ENCODE assay signal across 11 cellular contexts in the genomic region with DNA sequence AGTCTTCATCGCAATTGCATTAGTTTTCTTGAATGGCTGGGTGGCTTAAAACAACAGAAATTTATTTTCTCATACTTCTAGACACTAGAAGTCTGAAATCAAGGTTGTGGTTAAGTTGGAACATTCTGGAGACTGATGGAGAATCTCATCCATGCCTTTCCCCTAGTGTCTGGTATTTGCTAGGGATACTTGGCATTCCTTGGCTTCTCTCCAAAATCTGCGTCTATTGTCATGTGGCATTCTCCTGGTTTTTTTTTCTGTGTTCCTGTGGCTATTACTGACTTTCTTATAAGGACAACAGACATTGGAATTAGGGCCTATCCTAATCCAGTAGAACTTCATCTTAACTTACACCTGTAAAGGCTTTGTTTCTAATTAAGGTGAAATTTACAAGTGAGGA.
DNase-seq lines count a peak whose midpoint lies in the region; ATAC-seq and TF ChIP-seq lines count a peak whose summit lies in the region.
"Had no signal": no experiment of that assay in that cellular context is flagged by ENCODE, and none has a peak within 500 bp of the region (broad histone marks: within the 10 kb centered on the region; RNA-seq: fewer than 3 reads in every experiment).

No MANE protein-coding gene starts in this region.

- peak; percentile 33 to 36 for TF ChIP-seq CTCF in GM23338 (conservative IDR thresholded peaks at IDR 0.05; ENCODE audit: low read depth in 2 of 2)

- CTCF ChIA-PET in CD8-positive, alpha-beta memory T cell (lab: Charles Lee) = no interaction called here

- POLR2A ChIA-PET in CD8-positive, alpha-beta memory T cell (lab: Charles Lee) = no interaction called here

- no peaks in the 10 kb centered on the region for H4K20me1 ChIP-seq in GM23338 (replicated peaks; ENCODE audit: insufficient read depth)

- H3K4me3 ChIP-seq in GM23338 = no peak overlapping the region
- no peak overlapping the region for H3K4me3 ChIP-seq in neuronal stem cell (ENCODE audit: low read length in 2 of 2)
- no peak overlapping the region for H3K4me3 ChIP-seq in CD8-positive, alpha-beta memory T cell (ENCODE audit: low read length)
- H3K4me3 ChIP-seq: pancreas had no signal

- no peak overlapping the region for H2BK15ac ChIP-seq in neuronal stem cell (ENCODE audit: low read length)

- H2BK12ac ChIP-seq in neuronal stem cell (ENCODE audit: low read length) = no peak overlapping the region

- H3K4me3 Mint-ChIP-seq in GM23338 = no peak overlapping the region
- no peak overlapping the region for H3K4me3 Mint-ChIP-seq in CD8-positive, alpha-beta memory T cell
- H3K4me3 Mint-ChIP-seq: central memory CD8-positive, alpha-beta T cell had no signal

- H3K79me2 ChIP-seq in GM23338 (replicated peaks; ENCODE audit: insufficient read depth) = no peaks in the 10 kb centered on the region

- no peak overlapping the region for H2AK5ac ChIP-seq in neuronal stem cell (ENCODE audit: low read depth, low read length)

- H3K4me1 ChIP-seq in GM23338 (ENCODE audit: insufficient read depth) (peaks cover 10% of the 10 kb centered on the region; the same call in 1 of the 2 replicates), neuronal stem cell (ENCODE audit: control insufficient read depth in 2 of 2, insufficient read depth in 1 of 2, low read depth in 1 of 2, low read length in 2 of 2) (peaks cover 0 to 2% of the 10 kb centered on the region in 2 donors)
- no peaks in the 10 kb centered on the region for H3K4me1 ChIP-seq in CD8-positive, alpha-beta memory T cell (ENCODE audit: insufficient read depth, low read length)
- H3K4me1 ChIP-seq: pancreas had no signal

- no peak overlapping the region for H2BK5ac ChIP-seq in neuronal stem cell (ENCODE audit: low read length)

- H3K36me3 Mint-ChIP-seq in GM23338 (ENCODE audit: low read depth) = no peaks in the 10 kb centered on the region
- H3K36me3 Mint-ChIP-seq in CD8-positive, alpha-beta memory T cell = no peaks in the 10 kb centered on the region

- H4K8ac ChIP-seq in neuronal stem cell (ENCODE audit: low read depth, low read length) = no peak overlapping the region

- H3K18ac ChIP-seq in neuronal stem cell (ENCODE audit: low read length) = no peak overlapping the region

- no peaks in the 10 kb centered on the region for H3K27me3 Mint-ChIP-seq in GM23338 (ENCODE audit: insufficient read depth, low read depth, poor library complexity)
- no peaks in the 10 kb centered on the region for H3K27me3 Mint-ChIP-seq in CD8-positive, alpha-beta memory T cell
- H3K27me3 Mint-ChIP-seq: central memory CD8-positive, alpha-beta T cell had no signal

- no peaks in the 10 kb centered on the region for H3K9me3 ChIP-seq in neuronal stem cell (replicated peaks in 1 of 2; ENCODE audit: control insufficient read depth in 2 of 2, insufficient read depth in 1 of 2, low read depth in 1 of 2, low read length in 2 of 2)
- H3K9me3 ChIP-seq in CD8-positive, alpha-beta memory T cell (ENCODE audit: low read length) = no peaks in the 10 kb centered on the region
- H3K9me3 ChIP-seq: pancreas had no signal

- H3K4ac ChIP-seq in neuronal stem cell (ENCODE audit: low read length) = no peak overlapping the region

- no peaks in the 10 kb centered on the region for H3K27me3 ChIP-seq in GM23338 (ENCODE audit: insufficient read depth)
- no peaks in the 10 kb centered on the region for H3K27me3 ChIP-seq in neuronal stem cell (ENCODE audit: control insufficient read depth in 3 of 3, insufficient read depth in 3 of 3, low read depth in 1 of 3, low read length in 3 of 3)
- no peaks in the 10 kb centered on the region for H3K27me3 ChIP-seq in CD8-positive, alpha-beta memory T cell (ENCODE audit: insufficient read depth, low read length, poor library complexity, severe bottlenecking)
- H3K27me3 ChIP-seq: pancreas had no signal

- no peak overlapping the region for H3K9ac ChIP-seq in neuronal stem cell (ENCODE audit: low read depth, low read length, poor library complexity)

- H3F3A ChIP-seq in GM23338 (replicated peaks; ENCODE audit: low read depth) = no peaks in the 10 kb centered on the region

- H3K9me3 Mint-ChIP-seq in GM23338 = no peaks in the 10 kb centered on the region
- H3K9me3 Mint-ChIP-seq in CD8-positive, alpha-beta memory T cell = peaks cover 0 to 13% (median 3%) of the 10 kb centered on the region in 5 donors
- H3K9me3 Mint-ChIP-seq: central memory CD8-positive, alpha-beta T cell had no signal

- DNase-seq in GM23338 (ENCODE audit: low spot score) (peak; percentile 89), NCI-H226 (peak; percentile 79), dermis microvascular lymphatic vessel endothelial cell (ENCODE audit: low read depth in 2 of 2) (peak; percentile 10 to 22), neuronal stem cell (ENCODE audit: low spot score) (peak; percentile 65), left lobe of liver (ENCODE audit: low spot score) (no peak)
- no peak for DNase-seq in CD8-positive, alpha-beta memory T cell
- DNase-seq: activated CD8-positive, alpha-beta memory T cell treated with anti-CD3 and anti-CD28 coated beads, Interleukin-2, amount 50 U/mL, for 48 hours; NCI-H1436 treated with DMSO at 0.1 percent for 48 hours; pancreas had no signal

- peak; percentile 72 for ATAC-seq in GM23338
- ATAC-seq in GM18867 (IDR thresholded peaks at IDR 0.05; ENCODE audit: unreplicated experiment) = no peak
- no peak for ATAC-seq in left lobe of liver
- ATAC-seq: pancreas had no signal

- H3K79me1 ChIP-seq in neuronal stem cell (ENCODE audit: low read depth, low read length) = no peaks in the 10 kb centered on the region

- no peak overlapping the region for H2AFZ ChIP-seq in GM23338
- H2AFZ ChIP-seq in neuronal stem cell (ENCODE audit: low read length) = no peak overlapping the region

- H3K4me2 ChIP-seq in GM23338 (no peak overlapping the region), neuronal stem cell (ENCODE audit: insufficient read depth, low read length, poor library complexity, severe bottlenecking) (no peak overlapping the region)

- peaks cover 12% of the 10 kb centered on the region; the same call in 2 of the 3 replicates for H3K4me1 Mint-ChIP-seq in GM23338
- no peaks in the 10 kb centered on the region for H3K4me1 Mint-ChIP-seq in CD8-positive, alpha-beta memory T cell
- H3K4me1 Mint-ChIP-seq: central memory CD8-positive, alpha-beta T cell had no signal

- H3K27ac ChIP-seq in GM23338 (ENCODE audit: low read depth) (no peak overlapping the region), neuronal stem cell (replicated peaks; ENCODE audit: low read length) (no peak overlapping the region)
- no peak overlapping the region for H3K27ac ChIP-seq in CD8-positive, alpha-beta memory T cell (ENCODE audit: low read depth, low read length)
- H3K27ac ChIP-seq: pancreas had no signal

- H3K23ac ChIP-seq in neuronal stem cell (ENCODE audit: low read depth, low read length, poor library complexity) = no peak overlapping the region

- H3K36me3 ChIP-seq in GM23338 (ENCODE audit: insufficient read depth) (no peaks in the 10 kb centered on the region), neuronal stem cell (replicated peaks in 1 of 2; ENCODE audit: control insufficient read depth in 2 of 2, insufficient read depth in 2 of 2, low read length in 2 of 2) (no peaks in the 10 kb centered on the region)
- no peaks in the 10 kb centered on the region for H3K36me3 ChIP-seq in CD8-positive, alpha-beta memory T cell (ENCODE audit: insufficient read depth, low read length)
- H3K36me3 ChIP-seq: pancreas had no signal

- no peak overlapping the region for H2BK120ac ChIP-seq in neuronal stem cell (ENCODE audit: low read depth, low read length)

- WGBS in neuronal stem cell (ENCODE audit: extremely low coverage in 2 of 2, insufficient read length in 2 of 2, insufficient replicate concordance in 1 of 2), 2 donors = no CpG with 5 or more reads among the region's 2 CpGs

- no peak overlapping the region for H4K91ac ChIP-seq in neuronal stem cell (ENCODE audit: low read depth, low read length, poor library complexity)

- H3K9me2 ChIP-seq in GM23338 (ENCODE audit: insufficient read depth) = no peaks in the 10 kb centered on the region

- no peak overlapping the region for H3K14ac ChIP-seq in neuronal stem cell (ENCODE audit: low read length)

- H3K27ac Mint-ChIP-seq in GM23338 = no peak overlapping the region; the same call in 1 of the 2 replicates
- no peak overlapping the region for H3K27ac Mint-ChIP-seq in CD8-positive, alpha-beta memory T cell

Comparison
In these comparisons a context has a peak if more than half of its experiments do, and no peak if none do; other contexts are left out.
1. DNase-seq: peak in GM23338 (single experiment), NCI-H226 (single experiment), dermis microvascular lymphatic vessel endothelial cell (2 of 2) and neuronal stem cell (single experiment); none in CD8-positive, alpha-beta memory T cell (0 of 5) and left lobe of liver (single experiment).